In genomic region chr16:3067929-3068288, GRCh38 we compare ENCODE assay signal across 12 cellular contexts. TPM values are rescaled to one million over a fixed set of nuclear protein-coding genes. Genes with fewer than 3 reads are reported as not detected.
DNase-seq lines count a peak whose midpoint lies in the region; ATAC-seq and TF ChIP-seq lines count a peak whose summit lies in the region.
"Had no signal": no experiment of that assay in that cellular context is flagged by ENCODE, and none has a peak within 500 bp of the region (broad histone marks: within the 10 kb centered on the region; RNA-seq: fewer than 3 reads in every experiment).

No MANE protein-coding gene starts in this region.

- no peaks in the 10 kb centered on the region for H3K9me3 ChIP-seq in CD8-positive, alpha-beta T cell (ENCODE audit: low read length)
- H3K9me3 ChIP-seq in body of pancreas: no peaks in the 10 kb centered on the region

- H3K27me3 ChIP-seq in CD8-positive, alpha-beta T cell (ENCODE audit: insufficient read depth, low read length): no peaks in the 10 kb centered on the region
- no peaks in the 10 kb centered on the region for H3K27me3 ChIP-seq in body of pancreas
- H3K27me3 ChIP-seq: foreskin keratinocyte had no signal

- POLR2A ChIA-PET in CD8-positive, alpha-beta T cell (lab: Charles Lee): interaction anchor here (0.8 to 4.3 kb wide), 5 partner anchors 8 to 91 kb away, joined by 3 to 58 read pairs (median 4); no protein-coding TSS in a partner anchor

- peak overlapping the region; percentile 96 for H3K27ac Mint-ChIP-seq in CD8-positive, alpha-beta T cell
- no peak overlapping the region for H3K27ac Mint-ChIP-seq in osteocyte (ENCODE audit: unreplicated experiment)

- DNase-seq in CD8-positive, alpha-beta T cell: peak in 3 of 7 experiments; percentile 26 to 65 (median 39)
- DNase-seq in GM13977 (ENCODE audit: low spot score) (peak; percentile 12), body of pancreas (no peak), osteocyte (ENCODE audit: extremely low spot score, unreplicated experiment) (no peak), Kasumi-1 (lab: John Stamatoyannopoulos, UW) (no peak), A172 (ENCODE audit: low spot score) (no peak)
- DNase-seq: foreskin keratinocyte, NCI-H1048 had no signal

- H3K4me3 Mint-ChIP-seq in CD8-positive, alpha-beta T cell: peak overlapping the region; percentile 97
- peak overlapping the region; percentile 22 for H3K4me3 Mint-ChIP-seq in osteocyte (ENCODE audit: unreplicated experiment)

- H3K27ac ChIP-seq in CD8-positive, alpha-beta T cell (ENCODE audit: low read depth, low read length): peak overlapping the region; percentile 82
- H3K27ac ChIP-seq in body of pancreas: peak overlapping the region in 3 of 4 donors; percentile 30 to 94 (median 38)
- H3K27ac ChIP-seq: foreskin keratinocyte had no signal

- peaks cover 42% of the 10 kb centered on the region for H3K36me3 Mint-ChIP-seq in CD8-positive, alpha-beta T cell
- H3K36me3 Mint-ChIP-seq in osteocyte (ENCODE audit: unreplicated experiment): peaks cover 2% of the 10 kb centered on the region

- TF ChIP-seq CTCF in CD8-positive, alpha-beta T cell (IDR thresholded peaks at IDR 0.05): no peak
- TF ChIP-seq CTCF in GM13977 (IDR thresholded peaks at IDR 0.05; ENCODE audit: extremely low read depth, insufficient read depth, missing control alignments) (no peak), body of pancreas (IDR thresholded peaks at IDR 0.05) (no peak), osteocyte (IDR thresholded peaks at IDR 0.05) (no peak)

- peaks cover 64% of the 10 kb centered on the region for H3K4me1 ChIP-seq in CD8-positive, alpha-beta T cell (ENCODE audit: insufficient read depth, low read length)
- H3K4me1 ChIP-seq in body of pancreas: peaks cover 38% of the 10 kb centered on the region
- H3K4me1 ChIP-seq: foreskin keratinocyte had no signal

- intact Hi-C loops in CD8-positive, alpha-beta T cell (cut with DNase I, micrococcal nuclease): loop anchor here in 1 of 2 experiments (1.0 kb wide), 1 partner anchor 7 kb away; no protein-coding TSS in a partner anchor
- intact Hi-C loops in body of pancreas (cut with DNase I): no loop called here

- TF ChIP-seq POLR2A in body of pancreas (IDR thresholded peaks at IDR 0.05): no peak

- peak overlapping the region; percentile 100 for H3K4me3 ChIP-seq in CD8-positive, alpha-beta T cell (ENCODE audit: low read depth, low read length)
- H3K4me3 ChIP-seq in body of pancreas: peak overlapping the region in 1 of 2 donors; percentile 11

- WGBS in body of pancreas, 2 donors: 71 to 95% methylated on average over 2 to 5 of the region's 6 CpGs

- H3K27me3 Mint-ChIP-seq in CD8-positive, alpha-beta T cell (ENCODE audit: low read depth): no peaks in the 10 kb centered on the region
- H3K27me3 Mint-ChIP-seq in osteocyte (ENCODE audit: unreplicated experiment): peaks cover 5% of the 10 kb centered on the region

- CTCF ChIA-PET in CD8-positive, alpha-beta T cell (lab: Charles Lee): interaction anchor here (1.2 to 14.0 kb wide), 4 partner anchors 9 to 64 kb away, joined by 3 to 324 read pairs (median 10); partner anchors contain the start of gene ZNF213

- peak; percentile 26 for ATAC-seq in CD8-positive, alpha-beta T cell
- ATAC-seq in body of pancreas (no peak), HG03571 (IDR thresholded peaks at IDR 0.05; ENCODE audit: unreplicated experiment) (no peak)
- ATAC-seq: foreskin keratinocyte, sciatic nerve had no signal

- no peaks in the 10 kb centered on the region for H3K9me3 Mint-ChIP-seq in CD8-positive, alpha-beta T cell
- no peaks in the 10 kb centered on the region for H3K9me3 Mint-ChIP-seq in osteocyte (ENCODE audit: unreplicated experiment)

- in situ Hi-C loops in GM13977 (cut with MboI; ENCODE audit: low pct_unique_long_range_greater_than_20kb, low sequenced_read_pairs, unreplicated experiment): loop anchor here (10.0 kb wide), 1 partner anchor 97 kb away; no protein-coding TSS in a partner anchor

- peaks cover 19% of the 10 kb centered on the region for H3K36me3 ChIP-seq in CD8-positive, alpha-beta T cell (ENCODE audit: insufficient read depth, low read length)
- H3K36me3 ChIP-seq in body of pancreas (replicated peaks in 1 of 2; ENCODE audit: insufficient read depth in 1 of 2, low read depth in 2 of 2): peaks cover 4 to 7% of the 10 kb centered on the region in 2 donors

- peaks cover 76% of the 10 kb centered on the region for H3K4me1 Mint-ChIP-seq in CD8-positive, alpha-beta T cell (ENCODE audit: low read depth)
- peaks cover 7% of the 10 kb centered on the region for H3K4me1 Mint-ChIP-seq in osteocyte (ENCODE audit: unreplicated experiment)

RNA-seq across cellular contexts. Expression of gene IL32, which starts 2.5 kb away (rescaled TPM):
- total RNA-seq in CD8-positive, alpha-beta T cell: 100 to 1,000 TPM; 123 to 127 TPM
- total RNA-seq in body of pancreas (100 to 1,000 TPM; 184 to 238 TPM), osteocyte (8.8 and 13.2 TPM in 2 replicates)
- 113 and 115 TPM in 2 replicates for total RNA-seq in A172 (2014; rRNA removed; shearing (Covaris generic))

RNA-seq across cellular contexts. Expression of gene MMP25, which starts 21.5 kb away (rescaled TPM):
- total RNA-seq in CD8-positive, alpha-beta T cell: under 1 TPM; 0.11 to 0.36 TPM
- total RNA-seq in body of pancreas (under 1 TPM; under 0.01 to 0.99 TPM), osteocyte (3.0 and 3.6 TPM in 2 replicates)
- 0.53 and 1.6 TPM in 2 replicates for total RNA-seq in A172 (2014; rRNA removed; shearing (Covaris generic))

RNA-seq across cellular contexts. Expression of gene BICDL2, which starts 31.2 kb away (rescaled TPM):
- not detected for total RNA-seq in CD8-positive, alpha-beta T cell
- total RNA-seq in body of pancreas (100 to 1,000 TPM; 132 to 357 TPM), osteocyte (not detected in 2 replicates)
- not detected in 2 replicates for total RNA-seq in A172 (2014; rRNA removed; shearing (Covaris generic))
- total RNA-seq: NCI-H460, subcutaneous adipose tissue had no signal

RNA-seq across cellular contexts. Expression of gene ZSCAN10, which starts 31.2 kb away (rescaled TPM):
- under 1 TPM in 1 of 2 experiments, not detected in 1; 0.62 TPM for total RNA-seq in CD8-positive, alpha-beta T cell
- not detected for total RNA-seq in body of pancreas
- total RNA-seq in osteocyte: not detected in 2 replicates
- not detected in 2 replicates for total RNA-seq in A172 (2014; rRNA removed; shearing (Covaris generic))
- total RNA-seq: foreskin keratinocyte, sciatic nerve, subcutaneous adipose tissue had no signal

RNA-seq across cellular contexts. Expression of gene THOC6, which starts 44.1 kb away (rescaled TPM):
- 10 to 100 TPM; 13.1 to 14.0 TPM for total RNA-seq in CD8-positive, alpha-beta T cell
- total RNA-seq in body of pancreas (10 to 100 TPM; 11.7 to 21.8 TPM), osteocyte (36.6 and 40.1 TPM in 2 replicates)
- total RNA-seq in A172 (2014; rRNA removed; shearing (Covaris generic)): 32.1 and 35.2 TPM in 2 replicates

Comparison
In these comparisons a context has a peak if more than half of its experiments do, and no peak if none do; other contexts are left out.
1. RNA of gene BICDL2, which starts 31.2 kb away (total RNA-seq): 132 to 357 TPM in body of pancreas; not detected in CD8-positive, alpha-beta T cell, not detected in osteocyte and not detected in A172; every median in the first group is over 100 times any median in the second.